16 cellular contexts compared by ENCODE assay signal in the genomic region with DNA sequence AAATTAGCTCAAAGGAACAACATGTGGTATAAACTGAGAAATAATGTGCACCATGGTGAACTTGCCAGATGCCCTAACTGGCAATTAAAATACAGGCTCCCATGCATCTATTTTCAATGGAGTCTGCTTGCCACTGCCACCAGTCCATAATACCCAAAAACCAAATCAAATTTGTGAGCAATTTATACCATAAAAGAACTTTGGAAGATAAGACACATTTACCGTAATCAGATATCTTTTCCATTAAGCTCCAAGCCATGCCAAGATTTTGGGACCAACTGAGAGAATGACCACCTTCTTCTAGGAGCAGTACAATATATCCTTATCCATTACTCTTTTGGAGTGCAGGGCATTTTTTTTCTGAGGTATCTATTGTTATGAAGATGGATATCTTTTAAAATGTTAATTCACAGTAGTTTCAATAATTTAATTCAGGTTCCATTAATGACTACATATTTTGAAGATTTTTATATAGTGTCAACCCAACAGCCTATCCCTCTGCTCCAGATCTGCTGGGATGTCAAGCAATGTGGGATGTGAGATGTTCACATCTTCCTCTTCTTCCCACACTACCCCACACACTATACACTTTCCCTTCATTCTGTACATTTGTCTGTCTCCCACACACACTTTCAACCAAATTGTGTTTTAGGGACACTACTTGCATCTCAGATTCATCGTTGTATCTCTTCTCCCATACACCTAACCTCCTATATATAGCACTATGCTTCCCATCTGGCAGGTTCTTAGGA. TPM values are rescaled to one million over a fixed set of nuclear protein-coding genes. Genes with fewer than 3 reads are reported as not detected.
DNase-seq lines count a peak whose midpoint lies in the region; ATAC-seq, FAIRE-seq and TF ChIP-seq lines count a peak whose summit lies in the region.
"Had no signal": no experiment of that assay in that cellular context is flagged by ENCODE, and none has a peak within 500 bp of the region (broad histone marks: within the 10 kb centered on the region; RNA-seq: fewer than 3 reads in every experiment).

No MANE protein-coding gene starts in this region.

- H2BK12ac ChIP-seq in H1 (ENCODE audit: low read depth, low read length), result peak overlapping the region; percentile 11; the same call in 1 of the 2 replicates

- peak overlapping the region; percentile 44 for H4K91ac ChIP-seq in H1 (replicated peaks; ENCODE audit: insufficient read length, low read length)

- H3K9ac ChIP-seq in H1 (replicated peaks in 1 of 4; ENCODE audit: extremely low read depth in 1 of 4, low read depth in 3 of 4, low read length in 3 of 4), result no peak overlapping the region
- H3K9ac ChIP-seq: BLaER1 treated with 17β-estradiol and CSF1 and Interleukin-3, amounts not matched to agents 10 nM and 100 nM had no signal

- POLR2A ChIA-PET in H1 (lab: Charles Lee; ENCODE audit: partially characterized antibody), result no interaction called here

- no peaks in the 10 kb centered on the region for H3K23me2 ChIP-seq in H1 (ENCODE audit: low read depth, low read length)

- H3K9me3 ChIP-seq in H1 (ENCODE audit: insufficient read depth in 2 of 2, low read depth in 1 of 2, low read length in 1 of 2) (no peaks in the 10 kb centered on the region), right cardiac atrium (ENCODE audit: control insufficient read depth, low read length) (no peaks in the 10 kb centered on the region), esophagus squamous epithelium (no peaks in the 10 kb centered on the region)
- H3K9me3 ChIP-seq: BLaER1 treated with 17β-estradiol and CSF1 and Interleukin-3, amounts not matched to agents 10 nM and 100 nM had no signal

- TF ChIP-seq POLR2A in H1 (IDR thresholded peaks at IDR 0.05; ENCODE audit: control extremely low read depth in 1 of 2, low read depth in 2 of 2, low read length in 2 of 2) (no peak), esophagus squamous epithelium (IDR thresholded peaks at IDR 0.05) (no peak)

- no peak overlapping the region for H2AK5ac ChIP-seq in H1 (ENCODE audit: low read depth, low read length)

- FAIRE-seq in H1 (lab: Jason Lieb, UNC), result no peak
- FAIRE-seq: GM19239 had no signal

- H4K5ac ChIP-seq in H1 (ENCODE audit: insufficient read length, low read depth, low read length), result no peak overlapping the region

- TF ChIP-seq CTCF in H1 (IDR thresholded peaks at IDR 0.05; ENCODE audit: control extremely low read depth in 1 of 3, insufficient read depth in 1 of 3, low read depth in 1 of 3, low read length in 3 of 3), result no peak
- TF ChIP-seq CTCF in esophagus squamous epithelium (IDR thresholded peaks at IDR 0.05), result no peak

- CTCF ChIA-PET in H1 (lab: Charles Lee; ENCODE audit: partially characterized antibody), result interaction anchor here (1.1 kb wide), 1 partner anchor 14 kb away, joined by 3 read pairs; no protein-coding TSS in a partner anchor

- peaks cover 0 to 20% of the 10 kb centered on the region in 2 experiments; a peak in 2 of 4 replicates for H3K79me2 ChIP-seq in H1 (ENCODE audit: control insufficient read depth in 1 of 2, insufficient read depth in 2 of 2, low read length in 2 of 2)

- H3K36me3 ChIP-seq in H1 (ENCODE audit: control insufficient read depth in 2 of 4, insufficient read depth in 4 of 4, low read length in 3 of 4) (no peaks in the 10 kb centered on the region), esophagus squamous epithelium (no peaks in the 10 kb centered on the region)
- H3K36me3 ChIP-seq: BLaER1 treated with 17β-estradiol and CSF1 and Interleukin-3, amounts not matched to agents 10 nM and 100 nM had no signal

- H4K20me1 ChIP-seq in H1 (replicated peaks in 1 of 2; ENCODE audit: control insufficient read depth in 1 of 2, insufficient read depth in 2 of 2, low read length in 2 of 2), result peaks cover 0 to 2% of the 10 kb centered on the region in 2 experiments
- H4K20me1 ChIP-seq: BLaER1 treated with 17β-estradiol and CSF1 and Interleukin-3, amounts not matched to agents 10 nM and 100 nM had no signal

- no peak overlapping the region for H4K8ac ChIP-seq in H1 (ENCODE audit: extremely low read depth, insufficient read depth, low read length)

- DNase-seq in DMS 273 (lab: John Stamatoyannopoulos, UW; ENCODE audit: unreplicated experiment), result peak; percentile 2
- DNase-seq in DMS 273 treated with DMSO at 0.1 percent for 48 hours (lab: John Stamatoyannopoulos, UW), result no peak
- DNase-seq in NCI-H69 (lab: John Stamatoyannopoulos, UW), result peak; percentile 50
- DNase-seq in H1 (ENCODE audit: low read depth in 1 of 2, low spot score in 2 of 2), result no peak
- DNase-seq in right cardiac atrium, result no peak
- DNase-seq in esophagus squamous epithelium (lab: John Stamatoyannopoulos, UW), result no peak
- DNase-seq in GF-D8 (lab: John Stamatoyannopoulos, UW), result no peak
- DNase-seq: AML-193; CD4-positive, CD25-positive, alpha-beta regulatory T cell; DMS79; H7; IMR-90; KBM-7 had no signal

- peak overlapping the region; percentile 4; the same call in 1 of the 2 replicates for H2BK15ac ChIP-seq in H1 (ENCODE audit: low read length)

- intact Hi-C loops in right cardiac atrium (cut with DNase I), result no loop called here
- intact Hi-C loops in esophagus squamous epithelium (cut with DNase I), result no loop called here

- peaks cover 2 to 15% (median 13%) of the 10 kb centered on the region in 4 experiments; a peak in 5 of 7 replicates for H3K4me1 ChIP-seq in H1 (replicated peaks in 1 of 4; ENCODE audit: control insufficient read depth in 3 of 4, insufficient read depth in 4 of 4, low read length in 3 of 4)
- peaks cover 6% of the 10 kb centered on the region for H3K4me1 ChIP-seq in right cardiac atrium (ENCODE audit: control insufficient read depth, insufficient read depth, low read length)
- no peaks in the 10 kb centered on the region for H3K4me1 ChIP-seq in esophagus squamous epithelium
- H3K4me1 ChIP-seq: BLaER1 treated with 17β-estradiol and CSF1 and Interleukin-3, amounts not matched to agents 10 nM and 100 nM had no signal

- TF ChIP-seq RAD21 in H1 (IDR thresholded peaks at IDR 0.05 in 1 of 2, conservative IDR thresholded peaks at IDR 0.05 in 1 of 2; ENCODE audit: low read depth in 2 of 2, low read length in 2 of 2), result no peak

- no peak overlapping the region for H3K56ac ChIP-seq in H1 (replicated peaks; ENCODE audit: insufficient read length, low read depth, low read length)

- H3K4me2 ChIP-seq in H1 (ENCODE audit: insufficient read depth in 1 of 2, low read depth in 2 of 2, low read length in 2 of 2), result no peak overlapping the region
- H3K4me2 ChIP-seq: BLaER1 treated with 17β-estradiol and CSF1 and Interleukin-3, amounts not matched to agents 10 nM and 100 nM had no signal

- H3K23ac ChIP-seq in H1 (ENCODE audit: insufficient read length), result no peak overlapping the region

- no peak overlapping the region for H3K4ac ChIP-seq in H1 (replicated peaks; ENCODE audit: insufficient read length, low read depth, low read length)

- no peak overlapping the region for H3K14ac ChIP-seq in H1 (ENCODE audit: insufficient read length)

- no peak overlapping the region for H2AFZ ChIP-seq in H1 (ENCODE audit: low read length)

- no peak for ATAC-seq in right cardiac atrium

- H3K27me3 ChIP-seq in H1 (replicated peaks in 1 of 4; ENCODE audit: control insufficient read depth in 3 of 4, extremely low read depth in 1 of 4, insufficient read depth in 3 of 4, low read length in 3 of 4) (no peaks in the 10 kb centered on the region), right cardiac atrium (ENCODE audit: control insufficient read depth, insufficient read depth) (no peaks in the 10 kb centered on the region), esophagus squamous epithelium (no peaks in the 10 kb centered on the region)
- H3K27me3 ChIP-seq: BLaER1 treated with 17β-estradiol and CSF1 and Interleukin-3, amounts not matched to agents 10 nM and 100 nM had no signal

- H3K79me1 ChIP-seq in H1 (ENCODE audit: low read depth, low read length), result no peaks in the 10 kb centered on the region; the same call in 1 of the 2 replicates

- no peak overlapping the region for H2BK120ac ChIP-seq in H1 (replicated peaks; ENCODE audit: low read depth, low read length)

- H3K4me3 ChIP-seq in H1 (ENCODE audit: extremely low read depth in 1 of 4, insufficient read depth in 2 of 4, low read depth in 3 of 4, low read length in 4 of 4) (no peak overlapping the region), right cardiac atrium (ENCODE audit: low read length) (no peak overlapping the region), esophagus squamous epithelium (no peak overlapping the region)
- H3K4me3 ChIP-seq: BLaER1 treated with 17β-estradiol and CSF1 and Interleukin-3, amounts not matched to agents 10 nM and 100 nM had no signal

- no peak overlapping the region for H3K18ac ChIP-seq in H1 (ENCODE audit: extremely low read depth, low read length)

- 82% methylated on average over 2 of the region's 2 CpGs; no CpG with 5 or more reads in 1 of the 2 experiments for WGBS in H1 (ENCODE audit: extremely low coverage in 1 of 2, insufficient coverage in 1 of 2, insufficient read length in 1 of 2, insufficient replicate concordance in 2 of 2, low coverage in 1 of 2, low lambda C conversion rate in 2 of 2, missing lambda C conversion rate in 1 of 2), 2 experiments
- WGBS in right cardiac atrium, result 90% methylated on average over 2 of the region's 2 CpGs
- 92 to 95% methylated on average over 2 of the region's 2 CpGs for WGBS in esophagus squamous epithelium, 2 donors

- H3K27ac ChIP-seq in H1 (ENCODE audit: low read depth, low read length), result no peak overlapping the region
- H3K27ac ChIP-seq in right cardiac atrium (ENCODE audit: low read length), result no peak overlapping the region
- no peak overlapping the region for H3K27ac ChIP-seq in esophagus squamous epithelium
- H3K27ac ChIP-seq: 22Rv1; BLaER1 treated with 17β-estradiol and CSF1 and Interleukin-3, amounts not matched to agents 10 nM and 100 nM had no signal

- no peak for TF ChIP-seq EP300 in H1 (IDR thresholded peaks at IDR 0.05; ENCODE audit: borderline replicate concordance in 1 of 2, low read depth in 2 of 2, low read length in 2 of 2)

- H2BK20ac ChIP-seq in H1 (ENCODE audit: low read length), result no peak overlapping the region

- H2BK5ac ChIP-seq in H1 (ENCODE audit: low read depth, low read length), result peak overlapping the region; percentile 57; the same call in 1 of the 2 replicates

TF ChIP-seq in H1, 55 proteins besides CTCF, POLR2A, EP300 and RAD21:
- no peak for TF ChIP-seq NRF1 (IDR thresholded peaks at IDR 0.05; ENCODE audit: low read depth, low read length)

RNA-seq across cellular contexts. Expression of a gene that starts 53.3 kb away (rescaled TPM):
- total RNA-seq in H1 (2021; fragmentation: NEBNext Ultra II Directional; extraction: Animal tissue kit (Norgen Biotek cat#: 25700)), result 26.0 and 36.6 TPM in 2 replicates
- polyA plus RNA-seq in H1 (2011; rRNA removed) (5.1 and 10.0 TPM in 2 replicates), right cardiac atrium (26.1 TPM)
- polyA plus RNA-seq in H1 (2011; cell fraction: cytosol; rRNA removed), result 14.3 TPM
- polyA plus RNA-seq in H1 (2011; cell fraction: nucleus; rRNA removed), result 5.6 TPM
- 17.5 to 43.1 TPM (median 22.7 TPM) in 4 replicates for polyA plus RNA-seq in H1 (2012, experiment 1 of 2)
- 1.4 TPM for polyA plus RNA-seq in H1 (2012, experiment 2 of 2)
- polyA plus RNA-seq in H1 (2013, experiment 1 of 2), result 15.5 TPM
- 17.2 TPM for polyA plus RNA-seq in H1 (2013, experiment 2 of 2)
- polyA minus RNA-seq in H1 (2011; rRNA and poly(A)+ RNA removed), result 25.1 and 50.3 TPM in 2 replicates
- 15.1 TPM for polyA minus RNA-seq in H1 (2011; cell fraction: cytosol; rRNA and poly(A)+ RNA removed)
- polyA minus RNA-seq in H1 (2011; cell fraction: nucleus; rRNA and poly(A)+ RNA removed), result 61.9 TPM
- total RNA-seq in right cardiac atrium (10 to 100 TPM; 36.4 to 58.7 (median 41.5) TPM), esophagus squamous epithelium (10 to 100 TPM; 19.7 to 56.1 (median 29.4) TPM)

Comparison
In these comparisons a context has a peak if more than half of its experiments do, and no peak if none do; other contexts are left out.
1. DNase-seq: peak in DMS 273 (single experiment) and NCI-H69 (single experiment); none in DMS 273 treated with DMSO at 0.1 percent for 48 hours (single experiment), H1 (0 of 2), right cardiac atrium (0 of 3), esophagus squamous epithelium (single experiment) and GF-D8 (single experiment).